In genomic region chr3:62233065-62233464, GRCh38 we compare ENCODE assay signal across 21 cellular contexts.
"Had no signal": no experiment of that assay in that cellular context is flagged by ENCODE, and none has a peak within 500 bp of the region (broad histone marks: within the 10 kb centered on the region; RNA-seq: fewer than 3 reads in every experiment).

No MANE protein-coding gene starts in this region.

- H3K9ac ChIP-seq: parathyroid adenoma had no signal

- H3K9me3 Mint-ChIP-seq: activated B cell treated with CpG ODN at 0.5 μM for 24 hours; activated CD4-positive, alpha-beta memory T cell treated with anti-CD3 and anti-CD28 coated beads, Interleukin-2, amount 10 ng/mL, durations not matched to agents 7 days and 5 days; activated naive CD8-positive, alpha-beta T cell treated with anti-CD3 and anti-CD28 coated beads for 36 hours; activated T-helper 17 cell treated with anti-CD3 and anti-CD28 coated beads, Interleukin-2, amount 50 U/mL, for 72 hours; memory B cell; naive thymus-derived CD8-positive, alpha-beta T cell; stimulated activated memory B cell treated with anti-CD40 and anti-IgM and Interleukin-4, amounts not matched to agents 10 μg/mL and 1 μg/mL and 100 μg/mL, for 72 hours had no signal

- H3K79me2 ChIP-seq: parathyroid adenoma had no signal

- DNase-seq: activated B cell treated with CpG ODN at 0.5 μM for 24 hours; activated CD4-positive, alpha-beta memory T cell treated with anti-CD3 and anti-CD28 coated beads, Interleukin-2, amount 10 ng/mL, durations not matched to agents 7 days and 5 days; activated CD4-positive, alpha-beta T cell treated with anti-CD3 and anti-CD28 coated beads for 48 hours; activated CD8-positive, alpha-beta memory T cell treated with anti-CD3 and anti-CD28 coated beads, Interleukin-2, amount 10 ng/mL, durations not matched to agents 7 days and 5 days; activated naive CD4-positive, alpha-beta T cell; activated naive CD8-positive, alpha-beta T cell treated with anti-CD3 and anti-CD28 coated beads for 36 hours; amniotic stem cell; dermis blood vessel endothelial cell; foreskin melanocyte; glutamatergic neuron; hypothalamus; left ventricle myocardium superior; naive thymus-derived CD8-positive, alpha-beta T cell; sigmoid colon; stimulated activated CD4-positive, alpha-beta T cell treated with anti-CD3 and anti-CD28 coated beads, Interleukin-4, amount 100 ng/mL, for 24 hours; upper lobe of left lung had no signal

- H3K27ac ChIP-seq: parathyroid adenoma, sigmoid colon, thoracic aorta, upper lobe of left lung had no signal

- H3K9me3 ChIP-seq: sigmoid colon, thoracic aorta, upper lobe of left lung had no signal

- H3K4me1 Mint-ChIP-seq: activated CD4-positive, alpha-beta memory T cell treated with anti-CD3 and anti-CD28 coated beads, Interleukin-2, amount 10 ng/mL, durations not matched to agents 7 days and 5 days; activated naive CD8-positive, alpha-beta T cell treated with anti-CD3 and anti-CD28 coated beads for 36 hours; activated T-helper 17 cell treated with anti-CD3 and anti-CD28 coated beads, Interleukin-2, amount 50 U/mL, for 72 hours; naive thymus-derived CD8-positive, alpha-beta T cell had no signal

- H3K4me1 ChIP-seq: parathyroid adenoma, upper lobe of left lung had no signal

- H3K4me3 ChIP-seq: sigmoid colon, thoracic aorta, upper lobe of left lung had no signal

- H3K36me3 Mint-ChIP-seq: activated CD8-positive, alpha-beta memory T cell treated with anti-CD3 and anti-CD28 coated beads, Interleukin-2, amount 10 ng/mL, durations not matched to agents 7 days and 5 days; activated naive CD8-positive, alpha-beta T cell treated with anti-CD3 and anti-CD28 coated beads for 36 hours; memory B cell; naive thymus-derived CD8-positive, alpha-beta T cell; stimulated activated memory B cell treated with anti-CD40 and anti-IgM and Interleukin-4, amounts not matched to agents 10 μg/mL and 1 μg/mL and 100 μg/mL, for 72 hours had no signal

- ATAC-seq: activated CD8-positive, alpha-beta memory T cell treated with anti-CD3 and anti-CD28 coated beads, Interleukin-2, amount 10 ng/mL, durations not matched to agents 7 days and 5 days; activated T-helper 17 cell treated with anti-CD3 and anti-CD28 coated beads, Interleukin-2, amount 50 U/mL, for 72 hours; left ventricle myocardium superior; naive thymus-derived CD8-positive, alpha-beta T cell; stimulated activated memory B cell treated with anti-CD40 and anti-IgM and Interleukin-4, amounts not matched to agents 10 μg/mL and 1 μg/mL and 100 μg/mL, for 72 hours had no signal

- H3K27me3 Mint-ChIP-seq: activated B cell treated with CpG ODN at 0.5 μM for 24 hours; activated CD8-positive, alpha-beta memory T cell treated with anti-CD3 and anti-CD28 coated beads, Interleukin-2, amount 10 ng/mL, durations not matched to agents 7 days and 5 days; activated T-helper 17 cell treated with anti-CD3 and anti-CD28 coated beads, Interleukin-2, amount 50 U/mL, for 72 hours; memory B cell; stimulated activated memory B cell treated with anti-CD40 and anti-IgM and Interleukin-4, amounts not matched to agents 10 μg/mL and 1 μg/mL and 100 μg/mL, for 72 hours had no signal

- H2AFZ ChIP-seq: parathyroid adenoma had no signal

- H3K36me3 ChIP-seq: sigmoid colon, thoracic aorta, upper lobe of left lung had no signal

- H3K27ac Mint-ChIP-seq: activated B cell treated with CpG ODN at 0.5 μM for 24 hours; activated CD4-positive, alpha-beta memory T cell treated with anti-CD3 and anti-CD28 coated beads, Interleukin-2, amount 10 ng/mL, durations not matched to agents 7 days and 5 days; activated CD8-positive, alpha-beta memory T cell treated with anti-CD3 and anti-CD28 coated beads, Interleukin-2, amount 10 ng/mL, durations not matched to agents 7 days and 5 days; activated naive CD8-positive, alpha-beta T cell treated with anti-CD3 and anti-CD28 coated beads for 36 hours; activated T-helper 17 cell treated with anti-CD3 and anti-CD28 coated beads, Interleukin-2, amount 50 U/mL, for 72 hours; memory B cell; naive thymus-derived CD8-positive, alpha-beta T cell; stimulated activated memory B cell treated with anti-CD40 and anti-IgM and Interleukin-4, amounts not matched to agents 10 μg/mL and 1 μg/mL and 100 μg/mL, for 72 hours had no signal

- H3K4me3 Mint-ChIP-seq: activated B cell treated with CpG ODN at 0.5 μM for 24 hours; activated CD4-positive, alpha-beta memory T cell treated with anti-CD3 and anti-CD28 coated beads, Interleukin-2, amount 10 ng/mL, durations not matched to agents 7 days and 5 days; activated CD8-positive, alpha-beta memory T cell treated with anti-CD3 and anti-CD28 coated beads, Interleukin-2, amount 10 ng/mL, durations not matched to agents 7 days and 5 days; activated naive CD8-positive, alpha-beta T cell treated with anti-CD3 and anti-CD28 coated beads for 36 hours; activated T-helper 17 cell treated with anti-CD3 and anti-CD28 coated beads, Interleukin-2, amount 50 U/mL, for 72 hours; memory B cell; naive thymus-derived CD8-positive, alpha-beta T cell; stimulated activated memory B cell treated with anti-CD40 and anti-IgM and Interleukin-4, amounts not matched to agents 10 μg/mL and 1 μg/mL and 100 μg/mL, for 72 hours had no signal

- H3K27me3 ChIP-seq: sigmoid colon, upper lobe of left lung had no signal
